ENCODE assay signal across 9 cellular contexts in genomic region chr11:59756496-59756840, GRCh38. TPM values are rescaled to one million over a fixed set of nuclear protein-coding genes. Genes with fewer than 3 reads are reported as not detected.
DNase-seq lines count a peak whose midpoint lies in the region; ATAC-seq, FAIRE-seq and TF ChIP-seq lines count a peak whose summit lies in the region.
"Had no signal": no experiment of that assay in that cellular context is flagged by ENCODE, and none has a peak within 500 bp of the region (broad histone marks: within the 10 kb centered on the region; RNA-seq: fewer than 3 reads in every experiment).

No MANE protein-coding gene starts in this region.

- peaks cover 14% of the 10 kb centered on the region for H4K20me1 ChIP-seq in K562 (replicated peaks; ENCODE audit: control insufficient read depth, insufficient read depth, low read length)
- no peaks in the 10 kb centered on the region for H4K20me1 ChIP-seq in HepG2 (ENCODE audit: insufficient read depth, low read length)

- POLR2A ChIA-PET in K562 (lab: Yijun Ruan, JAX) (interaction anchor here (0.7 to 4.0 kb wide), 8 partner anchors 10 to 218 kb away, joined by 3 to 32 read pairs (median 6); no protein-coding TSS in a partner anchor), HepG2 (lab: Yijun Ruan, JAX) (interaction anchor here (0.8 to 4.1 kb wide), 6 partner anchors 8 to 88 kb away, joined by 3 to 28 read pairs (median 5); partner anchors contain the start of genes MRPL16 and PATL1)

- FAIRE-seq in K562 (lab: Jason Lieb, UNC) = no peak
- FAIRE-seq in HepG2 (lab: Jason Lieb, UNC) = no peak

- H3K9ac ChIP-seq in K562 (ENCODE audit: insufficient read depth in 1 of 2, low read depth in 2 of 2, low read length in 2 of 2) (peak overlapping the region; percentile 62 to 84), HepG2 (ENCODE audit: insufficient read depth, low read depth, low read length) (peak overlapping the region; percentile 79)

- peaks cover 19% of the 10 kb centered on the region for H3K36me3 Mint-ChIP-seq in activated naive CD4-positive, alpha-beta T cell treated with anti-CD3 and anti-CD28 coated beads, Interleukin-2, amount 10 ng/mL, durations not matched to agents 7 days and 5 days
- peaks cover 0 to 7% of the 10 kb centered on the region in 2 donors for H3K36me3 Mint-ChIP-seq in activated naive CD4-positive, alpha-beta T cell treated with anti-CD3 and anti-CD28 coated beads, Interleukin-2, amount 50 U/mL, for 72 hours

- H3K79me2 ChIP-seq in K562 (ENCODE audit: control insufficient read depth, insufficient read depth, low read length) (peaks cover 63% of the 10 kb centered on the region), HepG2 (ENCODE audit: insufficient read depth, low read length) (peaks cover 9% of the 10 kb centered on the region)

- no peaks in the 10 kb centered on the region for H3K9me3 Mint-ChIP-seq in activated naive CD4-positive, alpha-beta T cell treated with anti-CD3 and anti-CD28 coated beads, Interleukin-2, amount 10 ng/mL, durations not matched to agents 7 days and 5 days
- no peaks in the 10 kb centered on the region for H3K9me3 Mint-ChIP-seq in activated naive CD4-positive, alpha-beta T cell treated with anti-CD3 and anti-CD28 coated beads, Interleukin-2, amount 50 U/mL, for 72 hours

- peaks cover 16% of the 10 kb centered on the region for H3K27me3 Mint-ChIP-seq in activated naive CD4-positive, alpha-beta T cell treated with anti-CD3 and anti-CD28 coated beads, Interleukin-2, amount 10 ng/mL, durations not matched to agents 7 days and 5 days

- no peak for DNase-seq in activated naive CD4-positive, alpha-beta T cell treated with anti-CD3 and anti-CD28 coated beads, Interleukin-2, amount 10 ng/mL, durations not matched to agents 7 days and 5 days
- no peak for DNase-seq in activated naive CD4-positive, alpha-beta T cell treated with anti-CD3 and anti-CD28 coated beads, Interleukin-2, amount 50 U/mL, for 72 hours (ENCODE audit: low spot score in 2 of 2)
- DNase-seq in K562 (ENCODE audit: extremely low read depth in 1 of 4, low spot score in 3 of 4) (no peak), HepG2 (ENCODE audit: low spot score) (no peak), tibial artery (no peak), amniotic stem cell (lab: John Stamatoyannopoulos, UW) (no peak), NCI-H1105 (lab: John Stamatoyannopoulos, UW) (no peak)

- CTCF ChIA-PET in activated naive CD4-positive, alpha-beta T cell treated with anti-CD3 and anti-CD28 coated beads, Interleukin-2, amount 10 ng/mL, durations not matched to agents 7 days and 5 days (lab: Charles Lee) = interaction anchor here (0.9 to 7.2 kb wide), 4 partner anchors 11 to 53 kb away, joined by 3 to 121 read pairs (median 29); partner anchors contain the start of gene MRPL16
- CTCF ChIA-PET in K562 (lab: Yijun Ruan, JAX; ENCODE audit: low intra/inter-chr PET ratio) = interaction anchor here (0.7 kb wide), 1 partner anchor 46 kb away, joined by 4 read pairs; no protein-coding TSS in a partner anchor
- CTCF ChIA-PET in HepG2 (lab: Yijun Ruan, JAX; ENCODE audit: low intra/inter-chr PET ratio, low total read pairs) = no interaction called here

- peaks cover 29% of the 10 kb centered on the region for H3K4me1 Mint-ChIP-seq in activated naive CD4-positive, alpha-beta T cell treated with anti-CD3 and anti-CD28 coated beads, Interleukin-2, amount 10 ng/mL, durations not matched to agents 7 days and 5 days

- H2AFZ ChIP-seq in K562 (ENCODE audit: low read depth, low read length) (no peak overlapping the region; the same call in 1 of the 2 replicates), HepG2 (ENCODE audit: low read length) (no peak overlapping the region)

- intact Hi-C loops in K562 (cut with micrococcal nuclease) = loop anchor here (5.0 to 10.0 kb wide), 2 partner anchors 204 to 298 kb away; partner anchors contain the start of gene MS4A3
- intact Hi-C loops in HepG2 (cut with micrococcal nuclease; ENCODE audit: unreplicated experiment) = no loop called here
- intact Hi-C loops in tibial artery (cut with DNase I; ENCODE audit: low total_unique reads) = loop anchor here (5.0 to 10.0 kb wide), 2 partner anchors 89 to 212 kb away; partner anchors contain the start of gene PATL1

- H3K9me3 ChIP-seq in K562 (replicated peaks; ENCODE audit: control insufficient read depth, insufficient read depth, low read depth, low read length) (no peaks in the 10 kb centered on the region), HepG2 (ENCODE audit: low read length) (no peaks in the 10 kb centered on the region), tibial artery (no peaks in the 10 kb centered on the region)

- H3K27me3 ChIP-seq in K562 (ENCODE audit: control insufficient read depth in 2 of 2, insufficient read depth in 2 of 2, low read length in 2 of 2) (no peaks in the 10 kb centered on the region), HepG2 (ENCODE audit: control insufficient read depth in 1 of 2, insufficient read depth in 2 of 2, low read length in 2 of 2) (no peaks in the 10 kb centered on the region; a peak in 1 of 5 replicates), tibial artery (no peaks in the 10 kb centered on the region)

- no peak for TF ChIP-seq RAD21 in K562 (CRISPR knock-in tag; conservative IDR thresholded peaks at IDR 0.05 in 1 of 2, IDR thresholded peaks at IDR 0.05 in 1 of 2)
- no peak for TF ChIP-seq RAD21 in HepG2 (CRISPR knock-in tag; IDR thresholded peaks at IDR 0.05)

- in situ Hi-C loops in K562 (cut with MboI) = loop anchor here (5.0 kb wide), 1 partner anchor 46 kb away; no protein-coding TSS in a partner anchor
- in situ Hi-C loops in HepG2 (cut with HindIII; ENCODE audit: extremely low pct_ligation_motif_present, low pct_unique_long_range_greater_than_20kb) = loop anchor here (5.0 kb wide), 1 partner anchor 46 kb away; no protein-coding TSS in a partner anchor

- H3K27ac ChIP-seq in K562 (ENCODE audit: extremely low read depth, low read depth, low read length) = peak overlapping the region; percentile 88
- no peak overlapping the region for H3K27ac ChIP-seq in HepG2 (ENCODE audit: extremely low read length, insufficient read depth, low read length)
- H3K27ac ChIP-seq in tibial artery = peak overlapping the region; percentile 91 to 94

- TF ChIP-seq POLR2A in K562 (conservative IDR thresholded peaks at IDR 0.05) (no peak), HepG2 (IDR thresholded peaks at IDR 0.05; ENCODE audit: insufficient read depth in 1 of 2, low read depth in 2 of 2, low read length in 2 of 2) (no peak)

- peaks cover 32% of the 10 kb centered on the region; the same call in 1 of the 3 replicates for H3K36me3 ChIP-seq in K562 (ENCODE audit: control insufficient read depth, insufficient read depth, low read length)
- no peaks in the 10 kb centered on the region; a peak in 1 of 5 replicates for H3K36me3 ChIP-seq in HepG2 (replicated peaks in 1 of 2; ENCODE audit: control insufficient read depth in 1 of 2, insufficient read depth in 2 of 2, low read length in 2 of 2)
- no peaks in the 10 kb centered on the region for H3K36me3 ChIP-seq in tibial artery

- BruUV-seq in K562 (replicated peaks; lab: Mats Ljungman, UMichigan) (no TSS peak), HepG2 (replicated peaks; lab: Mats Ljungman, UMichigan) (TSS peak; percentile 54)

- H3K4me3 Mint-ChIP-seq in activated naive CD4-positive, alpha-beta T cell treated with anti-CD3 and anti-CD28 coated beads, Interleukin-2, amount 10 ng/mL, durations not matched to agents 7 days and 5 days = peak overlapping the region; percentile 78

- H3K9me1 ChIP-seq in K562 (ENCODE audit: control insufficient read depth, insufficient read depth, low read length) = peaks cover 3% of the 10 kb centered on the region

- TF ChIP-seq CTCF in K562 (IDR thresholded peaks at IDR 0.05 in 2 of 3, conservative IDR thresholded peaks at IDR 0.05 in 1 of 3; ENCODE audit: insufficient read depth in 2 of 3, low read depth in 1 of 3, low read length in 3 of 3) (no peak), HepG2 (CRISPR knock-in tag; IDR thresholded peaks at IDR 0.05) (no peak), tibial artery (IDR thresholded peaks at IDR 0.05) (no peak)

- WGBS in K562 (ENCODE audit: insufficient coverage, low coverage, missing lambda C conversion rate) = 7% methylated on average over 3 of the region's 3 CpGs
- WGBS in HepG2 (ENCODE audit: low lambda C conversion rate) = 73% methylated on average over 3 of the region's 3 CpGs

- no peak overlapping the region for H3K27ac Mint-ChIP-seq in activated naive CD4-positive, alpha-beta T cell treated with anti-CD3 and anti-CD28 coated beads, Interleukin-2, amount 10 ng/mL, durations not matched to agents 7 days and 5 days
- H3K27ac Mint-ChIP-seq in activated naive CD4-positive, alpha-beta T cell treated with anti-CD3 and anti-CD28 coated beads, Interleukin-2, amount 50 U/mL, for 72 hours = no peak overlapping the region

- H3K4me3 ChIP-seq in K562 = peak overlapping the region; percentile 94
- peak overlapping the region in 2 of 3 experiments; percentile 87 to 93; a peak in 3 of 6 replicates for H3K4me3 ChIP-seq in HepG2 (replicated peaks in 1 of 3; ENCODE audit: insufficient read depth in 1 of 3, low read depth in 2 of 3, low read length in 3 of 3)
- H3K4me3 ChIP-seq in tibial artery = peak overlapping the region; percentile 80 to 90

- TF ChIP-seq EP300 in K562 (IDR thresholded peaks at IDR 0.05; ENCODE audit: low read length) (no peak), HepG2 (IDR thresholded peaks at IDR 0.05; ENCODE audit: low read depth in 2 of 2, low read length in 2 of 2) (no peak), HepG2 (CRISPR knock-in tag; IDR thresholded peaks at IDR 0.05; ENCODE audit: borderline replicate concordance) (no peak)

- H3K4me2 ChIP-seq in K562 (ENCODE audit: insufficient read depth, low read length) (peak overlapping the region; percentile 94), HepG2 (ENCODE audit: low read depth, low read length) (peak overlapping the region; percentile 98)

- no peak for ATAC-seq in activated naive CD4-positive, alpha-beta T cell treated with anti-CD3 and anti-CD28 coated beads, Interleukin-2, amount 50 U/mL, for 72 hours
- ATAC-seq in K562 (no peak), HepG2 (no peak), GM21737 (IDR thresholded peaks at IDR 0.05; ENCODE audit: unreplicated experiment) (no peak)

- H3K4me1 ChIP-seq in K562 (replicated peaks in 1 of 2; ENCODE audit: control insufficient read depth in 2 of 2, insufficient read depth in 2 of 2, low read length in 2 of 2) = peaks cover 19 to 33% of the 10 kb centered on the region in 2 experiments; a peak in 4 of 5 replicates
- peaks cover 37% of the 10 kb centered on the region for H3K4me1 ChIP-seq in HepG2 (ENCODE audit: insufficient read depth, low read length)
- peaks cover 0 to 24% (median 10%) of the 10 kb centered on the region in 4 donors for H3K4me1 ChIP-seq in tibial artery

RNA-seq across cellular contexts. Expression of gene STX3, which starts 1.3 kb away (rescaled TPM):
- total RNA-seq in activated naive CD4-positive, alpha-beta T cell treated with anti-CD3 and anti-CD28 coated beads, Interleukin-2, amount 50 U/mL, for 72 hours = 10 to 100 TPM in 1 of 2 donors, 1 to 10 TPM in 1; 6.1 to 10.0 TPM
- 37.7 and 53.0 TPM in 2 replicates for total RNA-seq in K562 (2011; cell fraction: chromatin; rRNA removed; ENCODE audit: low replicate concordance)
- total RNA-seq in K562 (2011; cell fraction: nucleolus; rRNA removed) = 20.0 and 22.1 TPM in 2 replicates
- 33.5 and 50.9 TPM in 2 replicates for total RNA-seq in K562 (2011; cell fraction: nucleoplasm; rRNA removed)
- total RNA-seq in K562 (2014; rRNA removed) (46.2 and 48.2 TPM in 2 replicates), K562 (2014; rRNA removed; fragmentation: Illumina TruSeq; extraction: Trizol) (60.5 and 67.7 TPM in 2 replicates), K562 (2015; rRNA removed; fragmentation: Illumina TruSeq; extraction: Trizol) (91.6 and 94.0 TPM in 2 replicates), K562 (2021) (37.1 and 37.5 TPM in 2 replicates), HepG2 (2016; rRNA removed; fragmentation: Illumina TruSeq; extraction: Trizol) (24.0 and 28.7 TPM in 2 replicates)
- polyA plus RNA-seq in K562 (2011; rRNA removed) (56.0 and 75.4 TPM in 2 replicates), K562 (2014; fragmentation: Illumina TruSeq; extraction: Trizol) (52.1 and 54.2 TPM in 2 replicates), K562 (2014; fragmentation: Nextera tagmentation; extraction: Ambion mirVana) (10 to 100 TPM; 12.0 to 14.4 TPM), K562 (2014; rRNA removed) (48.7 and 52.2 TPM in 2 replicates), HepG2 (2011; rRNA removed) (16.5 TPM in 2 replicates)
- polyA plus RNA-seq in K562 (2011; cell fraction: cytosol; rRNA removed) = 37.5 and 56.2 TPM in 2 replicates
- polyA plus RNA-seq in K562 (2011; cell fraction: nucleus; rRNA removed) = 27.6 and 52.1 TPM in 2 replicates
- polyA plus RNA-seq in K562 (2012) = 50.5 and 70.4 TPM in 2 replicates
- 58.8 and 76.1 TPM in 2 replicates for polyA minus RNA-seq in K562 (2011; rRNA and poly(A)+ RNA removed)
- 20.0 and 27.8 TPM in 2 replicates for polyA minus RNA-seq in K562 (2011; cell fraction: cytosol; rRNA and poly(A)+ RNA removed)
- 15.6 and 39.2 TPM in 2 replicates for polyA minus RNA-seq in K562 (2011; cell fraction: nucleus; rRNA and poly(A)+ RNA removed)
- 23.0 and 26.0 TPM in 2 replicates for total RNA-seq in HepG2 (2016; cell fraction: cytosol; rRNA removed; fragmentation: Illumina TruSeq; extraction: Trizol; ENCODE audit: low read depth)
- 24.5 and 26.3 TPM in 2 replicates for total RNA-seq in HepG2 (2016; cell fraction: insoluble cytoplasmic fraction; rRNA removed; fragmentation: Illumina TruSeq; extraction: Trizol)
- total RNA-seq in HepG2 (2016; cell fraction: membrane; rRNA removed; fragmentation: Illumina TruSeq; extraction: Trizol) = 42.0 and 47.8 TPM in 2 replicates
- total RNA-seq in HepG2 (2016; cell fraction: nucleus; rRNA removed; fragmentation: Illumina TruSeq; extraction: Trizol) = 17.5 and 18.2 TPM in 2 replicates
- 13.4 and 17.9 TPM in 2 replicates for polyA plus RNA-seq in HepG2 (2011; cell fraction: cytosol; rRNA removed)
- 8.5 and 12.6 TPM in 2 replicates for polyA plus RNA-seq in HepG2 (2011; cell fraction: nucleus; rRNA removed)
- polyA plus RNA-seq in HepG2 (2012) = 13.7 and 18.7 TPM in 2 replicates
- polyA plus RNA-seq in HepG2 (2016; cell fraction: cytosol; fragmentation: Illumina TruSeq; extraction: Trizol; ENCODE audit: low read depth) = 19.8 and 22.2 TPM in 2 replicates
- 23.0 and 25.9 TPM in 2 replicates for polyA plus RNA-seq in HepG2 (2016; cell fraction: insoluble cytoplasmic fraction; fragmentation: Illumina TruSeq; extraction: Trizol; ENCODE audit: low read depth)
- 33.8 and 35.0 TPM in 2 replicates for polyA plus RNA-seq in HepG2 (2016; cell fraction: membrane; fragmentation: Illumina TruSeq; extraction: Trizol; ENCODE audit: low read depth)
- polyA plus RNA-seq in HepG2 (2016; cell fraction: nucleus; fragmentation: Illumina TruSeq; extraction: Trizol; ENCODE audit: insufficient read depth, low read depth) = 20.1 and 21.2 TPM in 2 replicates
- polyA minus RNA-seq in HepG2 (2011; rRNA and poly(A)+ RNA removed; ENCODE audit: low replicate concordance) = 10.1 and 18.3 TPM in 2 replicates
- polyA minus RNA-seq in HepG2 (2011; cell fraction: cytosol; rRNA and poly(A)+ RNA removed) = 11.6 and 11.8 TPM in 2 replicates
- polyA minus RNA-seq in HepG2 (2011; cell fraction: nucleus; rRNA and poly(A)+ RNA removed) = 22.5 and 23.2 TPM in 2 replicates

RNA-seq across cellular contexts. Expression of gene OR10V1, which starts 42.8 kb away (rescaled TPM):
- not detected for total RNA-seq in activated naive CD4-positive, alpha-beta T cell treated with anti-CD3 and anti-CD28 coated beads, Interleukin-2, amount 50 U/mL, for 72 hours
- not detected in 2 replicates for total RNA-seq in K562 (2011; cell fraction: chromatin; rRNA removed; ENCODE audit: low replicate concordance)
- total RNA-seq in K562 (2011; cell fraction: nucleolus; rRNA removed) = not detected in 2 replicates
- not detected in 2 replicates for total RNA-seq in K562 (2011; cell fraction: nucleoplasm; rRNA removed)
- total RNA-seq in K562 (2014; rRNA removed) (not detected in 2 replicates), K562 (2014; rRNA removed; fragmentation: Illumina TruSeq; extraction: Trizol) (not detected in 2 replicates), K562 (2015; rRNA removed; fragmentation: Illumina TruSeq; extraction: Trizol) (not detected in 2 replicates), K562 (2021) (not detected in 2 replicates), HepG2 (2016; rRNA removed; fragmentation: Illumina TruSeq; extraction: Trizol) (not detected in 2 replicates)
- polyA plus RNA-seq in K562 (2011; rRNA removed) (not detected in 2 replicates), K562 (2014; fragmentation: Illumina TruSeq; extraction: Trizol) (not detected in 2 replicates), K562 (2014; fragmentation: Nextera tagmentation; extraction: Ambion mirVana) (not detected), K562 (2014; rRNA removed) (not detected in 2 replicates), HepG2 (2011; rRNA removed) (not detected in 2 replicates)
- polyA plus RNA-seq in K562 (2011; cell fraction: cytosol; rRNA removed) = not detected in 2 replicates
- not detected in 2 replicates for polyA plus RNA-seq in K562 (2011; cell fraction: nucleus; rRNA removed)
- polyA plus RNA-seq in K562 (2012) = not detected in 2 replicates
- polyA minus RNA-seq in K562 (2011; rRNA and poly(A)+ RNA removed) = not detected in 2 replicates
- polyA minus RNA-seq in K562 (2011; cell fraction: cytosol; rRNA and poly(A)+ RNA removed) = not detected in 2 replicates
- polyA minus RNA-seq in K562 (2011; cell fraction: nucleus; rRNA and poly(A)+ RNA removed) = not detected in 2 replicates
- not detected in 2 replicates for total RNA-seq in HepG2 (2016; cell fraction: cytosol; rRNA removed; fragmentation: Illumina TruSeq; extraction: Trizol; ENCODE audit: low read depth)
- total RNA-seq in HepG2 (2016; cell fraction: insoluble cytoplasmic fraction; rRNA removed; fragmentation: Illumina TruSeq; extraction: Trizol) = not detected in 2 replicates
- not detected in 2 replicates for total RNA-seq in HepG2 (2016; cell fraction: membrane; rRNA removed; fragmentation: Illumina TruSeq; extraction: Trizol)
- not detected in 2 replicates for total RNA-seq in HepG2 (2016; cell fraction: nucleus; rRNA removed; fragmentation: Illumina TruSeq; extraction: Trizol)
- not detected in 2 replicates for polyA plus RNA-seq in HepG2 (2011; cell fraction: cytosol; rRNA removed)
- polyA plus RNA-seq in HepG2 (2011; cell fraction: nucleus; rRNA removed) = not detected in 2 replicates
- polyA plus RNA-seq in HepG2 (2012) = not detected in 2 replicates
- polyA plus RNA-seq in HepG2 (2016; cell fraction: cytosol; fragmentation: Illumina TruSeq; extraction: Trizol; ENCODE audit: low read depth) = not detected in 2 replicates
- not detected in 2 replicates for polyA plus RNA-seq in HepG2 (2016; cell fraction: insoluble cytoplasmic fraction; fragmentation: Illumina TruSeq; extraction: Trizol; ENCODE audit: low read depth)
- polyA plus RNA-seq in HepG2 (2016; cell fraction: membrane; fragmentation: Illumina TruSeq; extraction: Trizol; ENCODE audit: low read depth) = not detected in 2 replicates
- polyA plus RNA-seq in HepG2 (2016; cell fraction: nucleus; fragmentation: Illumina TruSeq; extraction: Trizol; ENCODE audit: insufficient read depth, low read depth) = not detected in 2 replicates
- not detected in 2 replicates for polyA minus RNA-seq in HepG2 (2011; rRNA and poly(A)+ RNA removed; ENCODE audit: low replicate concordance)
- polyA minus RNA-seq in HepG2 (2011; cell fraction: cytosol; rRNA and poly(A)+ RNA removed) = not detected in 2 replicates
- polyA minus RNA-seq in HepG2 (2011; cell fraction: nucleus; rRNA and poly(A)+ RNA removed) = not detected in 2 replicates
- total RNA-seq: HT1080 had no signal

RNA-seq across cellular contexts. Expression of gene MRPL16, which starts 54.1 kb away (rescaled TPM):
- total RNA-seq in activated naive CD4-positive, alpha-beta T cell treated with anti-CD3 and anti-CD28 coated beads, Interleukin-2, amount 50 U/mL, for 72 hours = 10 to 100 TPM; 67.9 to 94.2 TPM
- total RNA-seq in K562 (2011; cell fraction: chromatin; rRNA removed; ENCODE audit: low replicate concordance) = 44.3 and 58.4 TPM in 2 replicates
- total RNA-seq in K562 (2011; cell fraction: nucleolus; rRNA removed) = 43.0 and 45.4 TPM in 2 replicates
- total RNA-seq in K562 (2011; cell fraction: nucleoplasm; rRNA removed) = 63.6 and 81.8 TPM in 2 replicates
- total RNA-seq in K562 (2014; rRNA removed) (166 and 202 TPM in 2 replicates), K562 (2014; rRNA removed; fragmentation: Illumina TruSeq; extraction: Trizol) (157 and 158 TPM in 2 replicates), K562 (2015; rRNA removed; fragmentation: Illumina TruSeq; extraction: Trizol) (139 and 146 TPM in 2 replicates), K562 (2021) (157 and 168 TPM in 2 replicates), HepG2 (2016; rRNA removed; fragmentation: Illumina TruSeq; extraction: Trizol) (62.6 and 77.8 TPM in 2 replicates)
- polyA plus RNA-seq in K562 (2011; rRNA removed) (106 and 172 TPM in 2 replicates), K562 (2014; fragmentation: Illumina TruSeq; extraction: Trizol) (209 and 212 TPM in 2 replicates), K562 (2014; fragmentation: Nextera tagmentation; extraction: Ambion mirVana) (10 to 100 TPM; 63.3 to 99.3 TPM), K562 (2014; rRNA removed) (191 and 196 TPM in 2 replicates), HepG2 (2011; rRNA removed) (40.3 and 45.3 TPM in 2 replicates)
- 79.0 and 152 TPM in 2 replicates for polyA plus RNA-seq in K562 (2011; cell fraction: cytosol; rRNA removed)
- polyA plus RNA-seq in K562 (2011; cell fraction: nucleus; rRNA removed) = 60.6 and 127 TPM in 2 replicates
- polyA plus RNA-seq in K562 (2012) = 108 and 136 TPM in 2 replicates
- 66.3 and 111 TPM in 2 replicates for polyA minus RNA-seq in K562 (2011; rRNA and poly(A)+ RNA removed)
- 36.9 and 52.2 TPM in 2 replicates for polyA minus RNA-seq in K562 (2011; cell fraction: cytosol; rRNA and poly(A)+ RNA removed)
- 16.4 and 34.3 TPM in 2 replicates for polyA minus RNA-seq in K562 (2011; cell fraction: nucleus; rRNA and poly(A)+ RNA removed)
- total RNA-seq in HepG2 (2016; cell fraction: cytosol; rRNA removed; fragmentation: Illumina TruSeq; extraction: Trizol; ENCODE audit: low read depth) = 11.5 and 12.8 TPM in 2 replicates
- 61.8 and 70.6 TPM in 2 replicates for total RNA-seq in HepG2 (2016; cell fraction: insoluble cytoplasmic fraction; rRNA removed; fragmentation: Illumina TruSeq; extraction: Trizol)
- 18.4 and 22.8 TPM in 2 replicates for total RNA-seq in HepG2 (2016; cell fraction: membrane; rRNA removed; fragmentation: Illumina TruSeq; extraction: Trizol)
- total RNA-seq in HepG2 (2016; cell fraction: nucleus; rRNA removed; fragmentation: Illumina TruSeq; extraction: Trizol) = 22.3 and 22.5 TPM in 2 replicates
- polyA plus RNA-seq in HepG2 (2011; cell fraction: cytosol; rRNA removed) = 43.5 and 47.2 TPM in 2 replicates
- polyA plus RNA-seq in HepG2 (2011; cell fraction: nucleus; rRNA removed) = 18.7 and 25.3 TPM in 2 replicates
- 34.1 and 37.3 TPM in 2 replicates for polyA plus RNA-seq in HepG2 (2012)
- 11.0 and 12.9 TPM in 2 replicates for polyA plus RNA-seq in HepG2 (2016; cell fraction: cytosol; fragmentation: Illumina TruSeq; extraction: Trizol; ENCODE audit: low read depth)
- 87.0 and 90.8 TPM in 2 replicates for polyA plus RNA-seq in HepG2 (2016; cell fraction: insoluble cytoplasmic fraction; fragmentation: Illumina TruSeq; extraction: Trizol; ENCODE audit: low read depth)
- polyA plus RNA-seq in HepG2 (2016; cell fraction: membrane; fragmentation: Illumina TruSeq; extraction: Trizol; ENCODE audit: low read depth) = 17.3 and 18.6 TPM in 2 replicates
- 42.7 and 48.9 TPM in 2 replicates for polyA plus RNA-seq in HepG2 (2016; cell fraction: nucleus; fragmentation: Illumina TruSeq; extraction: Trizol; ENCODE audit: insufficient read depth, low read depth)
- polyA minus RNA-seq in HepG2 (2011; rRNA and poly(A)+ RNA removed; ENCODE audit: low replicate concordance) = 14.8 and 31.8 TPM in 2 replicates
- 9.6 and 12.4 TPM in 2 replicates for polyA minus RNA-seq in HepG2 (2011; cell fraction: cytosol; rRNA and poly(A)+ RNA removed)
- polyA minus RNA-seq in HepG2 (2011; cell fraction: nucleus; rRNA and poly(A)+ RNA removed) = 14.7 and 14.8 TPM in 2 replicates
